8 cellular contexts compared by ENCODE assay signal in genomic region chr5:150485770-150486401, GRCh38. TPM values are rescaled to one million over a fixed set of nuclear protein-coding genes. Genes with fewer than 3 reads are reported as not detected.
A peak's percentile ranks its signal among the peaks of the same experiment; 100 is the strongest.
DNase-seq lines count a peak whose midpoint lies in the region; ATAC-seq, FAIRE-seq and TF ChIP-seq lines count a peak whose summit lies in the region.

No MANE protein-coding gene starts in this region.

- FAIRE-seq in GM19239 (lab: Jason Lieb, UNC), result no peak
- no peak for FAIRE-seq in small intestine (lab: Jason Lieb, UNC)

- TF ChIP-seq POLR2A in body of pancreas (IDR thresholded peaks at IDR 0.05), result peak in 2 of 3 donors; percentile 35 to 50

- no peak for TF ChIP-seq CTCF in RWPE2 (IDR thresholded peaks at IDR 0.05; ENCODE audit: poor library complexity, severe bottlenecking)
- no peak for TF ChIP-seq CTCF in body of pancreas (IDR thresholded peaks at IDR 0.05)

- H3K4me1 ChIP-seq in RWPE2 (ENCODE audit: insufficient read depth, poor library complexity, severe bottlenecking) (peaks cover 33% of the 10 kb centered on the region), body of pancreas (peaks cover 58% of the 10 kb centered on the region), small intestine (ENCODE audit: control insufficient read depth in 2 of 2, insufficient read depth in 1 of 2, low read depth in 1 of 2, low read length in 1 of 2) (peaks cover 0 to 13% of the 10 kb centered on the region in 2 donors)

- DNase-seq in AG08395 (ENCODE audit: low spot score) (peak; percentile 64), GM19239 (ENCODE audit: insufficient read length, low spot score) (peak; percentile 46), RWPE2 (ENCODE audit: low spot score) (no peak), body of pancreas (peak; percentile 55 to 68 (median 61)), iPS-NIHi11 (ENCODE audit: low spot score) (peak; percentile 86), small intestine (peak; percentile 36)

- 0 to 1% methylated on average over 5 to 43 of the region's 85 CpGs for WGBS in body of pancreas, 2 donors
- WGBS in small intestine, 3 donors, result 1% methylated on average over 49 to 85 of the region's 85 CpGs

- H3K4me3 ChIP-seq in RWPE2 (ENCODE audit: severe bottlenecking) (peak overlapping the region; percentile 66), body of pancreas (peak overlapping the region; percentile 93 to 98), small intestine (ENCODE audit: low read depth in 1 of 2, low read length in 2 of 2) (peak overlapping the region; percentile 73 to 85)

- peak overlapping the region; percentile 88 for H3K27ac ChIP-seq in RWPE2 (ENCODE audit: poor library complexity, severe bottlenecking)
- H3K27ac ChIP-seq in body of pancreas, result peak overlapping the region; percentile 86 to 95 (median 92)
- H3K27ac ChIP-seq in small intestine (ENCODE audit: low read depth in 1 of 2, low read length in 1 of 2), result peak overlapping the region; percentile 53 to 95

- H3K9me3 ChIP-seq in RWPE2 (ENCODE audit: severe bottlenecking), result no peaks in the 10 kb centered on the region
- H3K9me3 ChIP-seq in body of pancreas, result no peaks in the 10 kb centered on the region
- H3K9me3 ChIP-seq in small intestine (ENCODE audit: control insufficient read depth, low read depth), result no peaks in the 10 kb centered on the region

- peak; percentile 29 for ATAC-seq in RWPE2 (ENCODE audit: low read depth)
- peak; percentile 68 for ATAC-seq in body of pancreas
- ATAC-seq in HG02840 (IDR thresholded peaks at IDR 0.05; ENCODE audit: low FRiP score, unreplicated experiment), result no peak
- no peak for ATAC-seq in HG02870 (IDR thresholded peaks at IDR 0.05; ENCODE audit: unreplicated experiment)

- H3K36me3 ChIP-seq in RWPE2 (ENCODE audit: low read depth) (peaks cover under 1% of the 10 kb centered on the region; the same call in 1 of the 2 replicates), body of pancreas (replicated peaks in 1 of 2; ENCODE audit: insufficient read depth in 1 of 2, low read depth in 2 of 2) (no peaks in the 10 kb centered on the region), small intestine (ENCODE audit: control insufficient read depth in 2 of 2, insufficient read depth in 2 of 2, low read length in 2 of 2) (no peaks in the 10 kb centered on the region)

- intact Hi-C loops in body of pancreas (cut with DNase I), result loop anchor here (5.0 kb wide), 1 partner anchor 36 kb away; no protein-coding TSS in a partner anchor

- H3K27me3 ChIP-seq in RWPE2 (ENCODE audit: insufficient read depth, poor library complexity, severe bottlenecking), result no peaks in the 10 kb centered on the region
- H3K27me3 ChIP-seq in body of pancreas, result no peaks in the 10 kb centered on the region
- H3K27me3 ChIP-seq in small intestine (ENCODE audit: control insufficient read depth in 2 of 2, insufficient read depth in 2 of 2, low read length in 2 of 2), result no peaks in the 10 kb centered on the region

RNA-seq across cellular contexts. Expression of gene NDST1, which starts 22.0 kb away (rescaled TPM):
- 10 to 100 TPM; 37.6 to 56.0 TPM for total RNA-seq in body of pancreas
- polyA plus RNA-seq in small intestine, result 10 to 100 TPM in 2 of 3 donors, 1 to 10 TPM in 1; 7.4 to 26.2 (median 15.7) TPM

RNA-seq across cellular contexts. Expression of gene RPS14, which starts 36.3 kb away (rescaled TPM):
- 1,000 to 10,000 TPM; 1,348 to 2,916 TPM for total RNA-seq in body of pancreas
- polyA plus RNA-seq in small intestine, result 1,000 to 10,000 TPM; 2,980 to 5,825 (median 5,408) TPM

Comparison
In these comparisons a context has a peak if more than half of its experiments do, and no peak if none do; other contexts are left out.
1. ATAC-seq: peak in RWPE2 (single experiment) and body of pancreas (single experiment); none in HG02840 (single experiment) and HG02870 (single experiment).
2. Peak in every context shown above with its lines, with median percentiles within 50 percentile points of each other: H3K27ac ChIP-seq and H3K4me3 ChIP-seq.